Comparison of ENCODE assay signal across 27 cellular contexts in the genomic region with DNA sequence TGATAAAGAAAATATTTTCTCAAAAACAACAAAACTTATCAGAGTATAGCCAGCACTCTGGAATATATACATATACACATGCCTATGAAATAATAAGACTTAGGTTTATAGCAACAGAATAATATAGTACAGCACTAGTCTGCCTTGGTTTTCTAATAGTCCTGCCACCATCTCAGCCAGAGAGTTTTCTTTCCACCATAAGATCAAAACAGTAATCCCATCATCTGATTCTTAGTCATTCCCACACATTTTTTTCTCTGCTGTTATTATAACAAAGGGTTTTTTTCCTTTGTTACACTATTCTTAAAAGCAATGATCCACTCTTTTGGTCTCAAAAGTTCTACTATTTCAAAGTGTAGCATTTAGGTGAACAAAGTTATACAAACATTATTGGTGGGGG. TPM values are rescaled to one million over a fixed set of nuclear protein-coding genes. Genes with fewer than 3 reads are reported as not detected.
DNase-seq lines count a peak whose midpoint lies in the region; ATAC-seq, FAIRE-seq and TF ChIP-seq lines count a peak whose summit lies in the region.
"Had no signal": no experiment of that assay in that cellular context is flagged by ENCODE, and none has a peak within 500 bp of the region (broad histone marks: within the 10 kb centered on the region; RNA-seq: fewer than 3 reads in every experiment).

No MANE protein-coding gene starts in this region.

- H3K36me3 ChIP-seq in keratinocyte (ENCODE audit: control insufficient read depth in 2 of 2, extremely low read depth in 1 of 2, insufficient read depth in 2 of 2, low read length in 2 of 2), result peaks cover 0 to 3% of the 10 kb centered on the region in 2 experiments
- H3K36me3 ChIP-seq: HAP-1, left lung, right atrium auricular region had no signal

- no peaks in the 10 kb centered on the region for H3K27me3 Mint-ChIP-seq in HFFc6 (ENCODE audit: insufficient read depth)
- H3K27me3 Mint-ChIP-seq: CD4-positive, alpha-beta memory T cell; dendritic cell treated with granulocyte-macrophage colony-stimulating factor and Interleukin-4, amounts not matched to agents 40 ng/mL and 50 ng/mL, for 4 days; stimulated activated memory B cell treated with anti-CD40 and anti-IgM and Interleukin-4, amounts not matched to agents 10 μg/mL and 1 μg/mL and 100 μg/mL, for 72 hours had no signal

- H3K27ac ChIP-seq in keratinocyte (ENCODE audit: control insufficient read depth, insufficient read depth, low read length), result peak overlapping the region; percentile 20
- H3K27ac ChIP-seq: HL-60, left lung, right atrium auricular region had no signal

- H2AFZ ChIP-seq in keratinocyte (ENCODE audit: control insufficient read depth, low read length), result no peak overlapping the region

- H3K79me2 ChIP-seq in keratinocyte (ENCODE audit: control insufficient read depth, insufficient read depth, low read length), result peaks cover 56% of the 10 kb centered on the region

- peak; percentile 3 for DNase-seq in HFFc6
- peak; percentile 50 for DNase-seq in choroid plexus epithelial cell (ENCODE audit: low read depth)
- no peak for DNase-seq in keratinocyte (ENCODE audit: low read depth, low spot score)
- no peak for DNase-seq in T-helper 9 cell
- DNase-seq: activated CD4-positive, alpha-beta T cell treated with anti-CD3 and anti-CD28 coated beads for 1 hour; activated CD8-positive, alpha-beta T cell treated with anti-CD3 and anti-CD28 coated beads, Interleukin-2, amount 10 ng/mL, durations not matched to agents 7 days and 5 days; activated gamma-delta T cell; AML-193; CD4-positive, alpha-beta memory T cell; GDM1; left lung; natural killer cell; NCI-H1092; NCI-H187 treated with DMSO at 0.1 percent for 48 hours; NCI-H524 treated with DMSO at 0.1 percent for 48 hours; stimulated activated CD4-positive, alpha-beta T cell treated with anti-CD3 and anti-CD28 coated beads, Interleukin-4, amount 100 ng/mL, for 1 hour had no signal

- H4K20me1 ChIP-seq in keratinocyte (ENCODE audit: control insufficient read depth, extremely low read depth, insufficient read depth, low read length), result peaks cover 4% of the 10 kb centered on the region

- H3K9ac ChIP-seq in keratinocyte (ENCODE audit: control insufficient read depth, extremely low read depth, insufficient read depth, low read length), result no peak overlapping the region

- dilution Hi-C loops in keratinocyte (cut with MboI; ENCODE audit: extremely low pct_ligation_motif_present, low sequenced_read_pairs), result no loop called here

- no peak overlapping the region for H3K4me3 Mint-ChIP-seq in HFFc6
- H3K4me3 Mint-ChIP-seq: activated CD8-positive, alpha-beta T cell treated with anti-CD3 and anti-CD28 coated beads, Interleukin-2, amount 10 ng/mL, durations not matched to agents 7 days and 5 days; CD4-positive, alpha-beta memory T cell; dendritic cell treated with granulocyte-macrophage colony-stimulating factor and Interleukin-4, amounts not matched to agents 40 ng/mL and 50 ng/mL, for 4 days; mesothelial cell of epicardium; natural killer cell; stimulated activated memory B cell treated with anti-CD40 and anti-IgM and Interleukin-4, amounts not matched to agents 10 μg/mL and 1 μg/mL and 100 μg/mL, for 72 hours had no signal

- peaks cover 16% of the 10 kb centered on the region for H3K9me3 Mint-ChIP-seq in HFFc6
- H3K9me3 Mint-ChIP-seq: CD4-positive, alpha-beta memory T cell; dendritic cell treated with granulocyte-macrophage colony-stimulating factor and Interleukin-4, amounts not matched to agents 40 ng/mL and 50 ng/mL, for 4 days; natural killer cell; stimulated activated memory B cell treated with anti-CD40 and anti-IgM and Interleukin-4, amounts not matched to agents 10 μg/mL and 1 μg/mL and 100 μg/mL, for 72 hours had no signal

- H3K4me2 ChIP-seq in keratinocyte (ENCODE audit: control insufficient read depth, extremely low read depth, insufficient read depth, low read depth, low read length), result no peak overlapping the region

- H3K9me1 ChIP-seq in keratinocyte (ENCODE audit: control insufficient read depth, extremely low read depth, insufficient read depth, low read length), result no peaks in the 10 kb centered on the region

- TF ChIP-seq CTCF in HFFc6 (IDR thresholded peaks at IDR 0.05), result no peak
- no peak for TF ChIP-seq CTCF in choroid plexus epithelial cell (conservative IDR thresholded peaks at IDR 0.05; ENCODE audit: low read depth, low read length)
- no peak for TF ChIP-seq CTCF in keratinocyte (optimal IDR thresholded peaks at IDR 0.05 in 1 of 3, IDR thresholded peaks at IDR 0.05 in 1 of 3, conservative IDR thresholded peaks at IDR 0.05 in 1 of 3; ENCODE audit: extremely low read depth in 1 of 3, insufficient read depth in 2 of 3, low read length in 3 of 3)

- no peaks in the 10 kb centered on the region for H3K9me3 ChIP-seq in keratinocyte (ENCODE audit: control insufficient read depth, low read depth, low read length)
- H3K9me3 ChIP-seq: HAP-1, left lung, right atrium auricular region had no signal

- FAIRE-seq in keratinocyte (lab: Jason Lieb, UNC), result no peak
- FAIRE-seq: HepG2, RCC 7860 had no signal

- peaks cover 58% of the 10 kb centered on the region for H3K4me1 Mint-ChIP-seq in HFFc6 (ENCODE audit: low read depth)
- H3K4me1 Mint-ChIP-seq: mesothelial cell of epicardium had no signal

- ATAC-seq in GM18868 (IDR thresholded peaks at IDR 0.05; ENCODE audit: unreplicated experiment), result no peak
- no peak for ATAC-seq in GM21786 (IDR thresholded peaks at IDR 0.05; ENCODE audit: unreplicated experiment)
- ATAC-seq in GM18502 (IDR thresholded peaks at IDR 0.05; ENCODE audit: poor library complexity, unreplicated experiment), result no peak
- ATAC-seq: activated CD8-positive, alpha-beta T cell treated with anti-CD3 and anti-CD28 coated beads, Interleukin-2, amount 10 ng/mL, durations not matched to agents 7 days and 5 days; HepG2; left lung; natural killer cell; stimulated activated memory B cell treated with anti-CD40 and anti-IgM and Interleukin-4, amounts not matched to agents 10 μg/mL and 1 μg/mL and 100 μg/mL, for 72 hours had no signal

- peak overlapping the region; percentile 62 for H3K27ac Mint-ChIP-seq in HFFc6
- H3K27ac Mint-ChIP-seq: activated CD8-positive, alpha-beta T cell treated with anti-CD3 and anti-CD28 coated beads, Interleukin-2, amount 10 ng/mL, durations not matched to agents 7 days and 5 days; CD4-positive, alpha-beta memory T cell; dendritic cell treated with granulocyte-macrophage colony-stimulating factor and Interleukin-4, amounts not matched to agents 40 ng/mL and 50 ng/mL, for 4 days; mesothelial cell of epicardium; natural killer cell; stimulated activated memory B cell treated with anti-CD40 and anti-IgM and Interleukin-4, amounts not matched to agents 10 μg/mL and 1 μg/mL and 100 μg/mL, for 72 hours had no signal

- H3K36me3 Mint-ChIP-seq in HFFc6 (ENCODE audit: low read depth), result peaks cover 37% of the 10 kb centered on the region
- H3K36me3 Mint-ChIP-seq: natural killer cell had no signal

- H3K4me1 ChIP-seq in keratinocyte (ENCODE audit: control insufficient read depth, extremely low read depth, insufficient read depth, low read length), result peaks cover 8% of the 10 kb centered on the region

- H3K27me3 ChIP-seq in keratinocyte (ENCODE audit: control insufficient read depth, extremely low read depth, insufficient read depth, low read length), result no peaks in the 10 kb centered on the region
- H3K27me3 ChIP-seq: left lung, right atrium auricular region had no signal

- H3K4me3 ChIP-seq in choroid plexus epithelial cell (ENCODE audit: low read depth, low read length) (no peak overlapping the region), keratinocyte (ENCODE audit: control insufficient read depth in 2 of 3, extremely low read depth in 1 of 3, insufficient read depth in 2 of 3, low read depth in 1 of 3, low read length in 3 of 3) (no peak overlapping the region)
- H3K4me3 ChIP-seq: HAP-1, left lung, right atrium auricular region had no signal

RNA-seq across cellular contexts. Expression of gene MTMR2, which starts 15.1 kb away (rescaled TPM):
- 10 to 100 TPM; 40.0 to 52.1 (median 48.4) TPM for total RNA-seq in HFFc6 (2021; fragmentation: NEBNext Ultra II Directional; extraction: Animal tissue kit (Norgen Biotek cat#: 25700))
- polyA plus RNA-seq in keratinocyte, result 14.7 to 27.0 TPM (median 24.7 TPM) in 3 replicates
- 11.3 TPM for polyA plus RNA-seq in keratinocyte (2011; ENCODE audit: low read depth)
- 16.7 and 31.1 TPM in 2 replicates for polyA plus RNA-seq in keratinocyte (2011; cell fraction: cytosol; rRNA removed)
- polyA plus RNA-seq in keratinocyte (2011; cell fraction: nucleus; rRNA removed), result 13.5 and 14.6 TPM in 2 replicates
- polyA plus RNA-seq in keratinocyte (2012; ENCODE audit: low replicate concordance), result 9.4 and 25.2 TPM in 2 replicates
- 7.5 to 52.4 TPM (median 24.7 TPM) in 3 replicates for polyA minus RNA-seq in keratinocyte
- polyA minus RNA-seq in keratinocyte (2011; cell fraction: cytosol; rRNA and poly(A)+ RNA removed), result 63.7 TPM
- 15.8 and 27.8 TPM in 2 replicates for polyA minus RNA-seq in keratinocyte (2011; cell fraction: nucleus; rRNA and poly(A)+ RNA removed)

Comparison
In these comparisons a context has a peak if more than half of its experiments do, and no peak if none do; other contexts are left out.
1. DNase-seq: peak in HFFc6 (single experiment) and choroid plexus epithelial cell (single experiment); none in keratinocyte (single experiment) and T-helper 9 cell (single experiment).